In genomic region chr2:174341301-174341994, GRCh38 we compare ENCODE assay signal across 8 cellular contexts. TPM values are rescaled to one million over a fixed set of nuclear protein-coding genes. Genes with fewer than 3 reads are reported as not detected.
DNase-seq lines count a peak whose midpoint lies in the region; ATAC-seq and TF ChIP-seq lines count a peak whose summit lies in the region.

No MANE protein-coding gene starts in this region.

- no peak overlapping the region for H3K27ac ChIP-seq in colonic mucosa

- no peaks in the 10 kb centered on the region for H3K36me3 ChIP-seq in colonic mucosa

- peaks cover 84% of the 10 kb centered on the region for H3K27me3 ChIP-seq in colonic mucosa

- peak; percentile 60 for ATAC-seq in HG02759 (IDR thresholded peaks at IDR 0.05; ENCODE audit: unreplicated experiment)
- ATAC-seq in left lobe of liver = peak; percentile 95
- no peak for ATAC-seq in HG03025 (IDR thresholded peaks at IDR 0.05; ENCODE audit: low FRiP score, unreplicated experiment)

- no peak overlapping the region for H3K9ac ChIP-seq in colonic mucosa (ENCODE audit: low read depth in 2 of 2, low read length in 2 of 2)

- no peak overlapping the region for H3K4me3 ChIP-seq in colonic mucosa

- peaks cover 34% of the 10 kb centered on the region for H3K4me1 ChIP-seq in colonic mucosa

- DNase-seq in GM04503 (ENCODE audit: low read depth) = peak; percentile 50
- DNase-seq in NCI-H2227 treated with DMSO at 0.1 percent for 48 hours (lab: John Stamatoyannopoulos, UW) = peak; percentile 89
- DNase-seq in activated CD4-positive, alpha-beta T cell treated with anti-CD3 and anti-CD28 coated beads for 4 hours = peak; percentile 78 to 87
- peak; percentile 89 for DNase-seq in colonic mucosa
- peak; percentile 86 for DNase-seq in left lobe of liver (ENCODE audit: low spot score)
- peak; percentile 85 to 86 for DNase-seq in stimulated activated CD4-positive, alpha-beta T cell treated with anti-CD3 and anti-CD28 coated beads, Interleukin-4, amount 100 ng/mL, for 4 hours

- H3K9me3 ChIP-seq in colonic mucosa = no peaks in the 10 kb centered on the region

- intact Hi-C loops in colonic mucosa (cut with DNase I) = loop anchor here (5.0 to 10.0 kb wide), 2 partner anchors 184 to 457 kb away; no protein-coding TSS in a partner anchor

- TF ChIP-seq CTCF in colonic mucosa (IDR thresholded peaks at IDR 0.05) = peak; percentile 98

RNA-seq across cellular contexts. Expression of gene SP9, which starts 6.7 kb away (rescaled TPM):
- total RNA-seq in colonic mucosa (not detected), left lobe of liver (not detected)

RNA-seq across cellular contexts. Expression of gene SCRN3, which starts 54.1 kb away (rescaled TPM):
- total RNA-seq in colonic mucosa (10 to 100 TPM; 19.1 to 20.7 TPM), left lobe of liver (17.8 TPM)
